8 cellular contexts compared by ENCODE assay signal in genomic region chr3:127831723-127832172, GRCh38. TPM values are rescaled to one million over a fixed set of nuclear protein-coding genes. Genes with fewer than 3 reads are reported as not detected.
DNase-seq lines count a peak whose midpoint lies in the region; ATAC-seq and TF ChIP-seq lines count a peak whose summit lies in the region.

No MANE protein-coding gene starts in this region.

- DNase-seq in CD1c-positive myeloid dendritic cell (ENCODE audit: extremely low spot score) (peak; percentile 69), H7 (peak; percentile 87), foreskin melanocyte (peak; percentile 22), smooth muscle cell (lab: John Stamatoyannopoulos, UW; ENCODE audit: unreplicated experiment) (no peak)
- peak; percentile 17 for DNase-seq in T-helper 2 cell treated with Interferon-gamma antibody and Interleukin-4, amounts not matched to agents 5 μg/mL and 100 μg/mL, for 36 hours (ENCODE audit: low spot score)

- H3K4me3 Mint-ChIP-seq in T-helper 2 cell treated with Interferon-gamma antibody and Interleukin-4, amounts not matched to agents 5 μg/mL and 100 μg/mL, for 36 hours = no peak overlapping the region

- H4K20me1 ChIP-seq in smooth muscle cell (ENCODE audit: low read depth) = no peaks in the 10 kb centered on the region

- no peak overlapping the region for H3K27ac ChIP-seq in smooth muscle cell (ENCODE audit: low read depth)

- peak; percentile 50 for TF ChIP-seq CTCF in smooth muscle cell (IDR thresholded peaks at IDR 0.05; ENCODE audit: borderline replicate concordance, insufficient read depth, poor library complexity, severe bottlenecking)

- no peaks in the 10 kb centered on the region for H3K79me2 ChIP-seq in smooth muscle cell (ENCODE audit: low read depth)

- H2AFZ ChIP-seq in smooth muscle cell (ENCODE audit: low read depth) = no peak overlapping the region

- no peaks in the 10 kb centered on the region for H3K9me3 ChIP-seq in smooth muscle cell (replicated peaks; ENCODE audit: low read depth)

- H3K27ac Mint-ChIP-seq in T-helper 2 cell treated with Interferon-gamma antibody and Interleukin-4, amounts not matched to agents 5 μg/mL and 100 μg/mL, for 36 hours = no peak overlapping the region

- H3K27me3 Mint-ChIP-seq in T-helper 2 cell treated with Interferon-gamma antibody and Interleukin-4, amounts not matched to agents 5 μg/mL and 100 μg/mL, for 36 hours (ENCODE audit: low read depth) = peaks cover 9% of the 10 kb centered on the region

- no peak overlapping the region for H3K4me2 ChIP-seq in smooth muscle cell

- H3K9me3 Mint-ChIP-seq in T-helper 2 cell treated with Interferon-gamma antibody and Interleukin-4, amounts not matched to agents 5 μg/mL and 100 μg/mL, for 36 hours = peaks cover 38% of the 10 kb centered on the region

- H3K4me1 Mint-ChIP-seq in T-helper 2 cell treated with Interferon-gamma antibody and Interleukin-4, amounts not matched to agents 5 μg/mL and 100 μg/mL, for 36 hours (ENCODE audit: low read depth) = peaks cover 3% of the 10 kb centered on the region

- WGBS in smooth muscle cell (ENCODE audit: low lambda C conversion rate) = 56% methylated on average over 4 of the region's 4 CpGs

- H3K27me3 ChIP-seq in H7 (ENCODE audit: control insufficient read depth, insufficient read depth, low read length) (no peaks in the 10 kb centered on the region), smooth muscle cell (ENCODE audit: low read depth) (no peaks in the 10 kb centered on the region)

- H3K4me1 ChIP-seq in smooth muscle cell (ENCODE audit: low read depth) = no peaks in the 10 kb centered on the region

- no peak overlapping the region for H3K4me3 ChIP-seq in H7 (ENCODE audit: insufficient read depth, low read depth, low read length)
- H3K4me3 ChIP-seq in smooth muscle cell = no peak overlapping the region

- H3K36me3 ChIP-seq in H7 (replicated peaks; ENCODE audit: control insufficient read depth, insufficient read depth, low read length) = no peaks in the 10 kb centered on the region
- no peaks in the 10 kb centered on the region for H3K36me3 ChIP-seq in smooth muscle cell (ENCODE audit: low read depth)

- peaks cover 7% of the 10 kb centered on the region for H3K36me3 Mint-ChIP-seq in T-helper 2 cell treated with Interferon-gamma antibody and Interleukin-4, amounts not matched to agents 5 μg/mL and 100 μg/mL, for 36 hours (ENCODE audit: low read depth)

- no peak overlapping the region for H3K9ac ChIP-seq in smooth muscle cell (ENCODE audit: low read depth)

- no peak for ATAC-seq in HG03469 (IDR thresholded peaks at IDR 0.05; ENCODE audit: unreplicated experiment)
- no peak for ATAC-seq in HG02610 (IDR thresholded peaks at IDR 0.05; ENCODE audit: unreplicated experiment)
- ATAC-seq in GM19452 (IDR thresholded peaks at IDR 0.05; ENCODE audit: unreplicated experiment) = no peak

- no peaks in the 10 kb centered on the region for H3F3A ChIP-seq in smooth muscle cell (ENCODE audit: low read depth)

RNA-seq across cellular contexts. Expression of gene MGLL, which starts 9.4 kb away (rescaled TPM):
- 0.07 and 0.31 TPM in 2 replicates for total RNA-seq in H7 (2014; rRNA removed; shearing (Covaris generic))
- 4.4 and 13.6 TPM in 2 replicates for total RNA-seq in smooth muscle cell
- polyA plus RNA-seq in smooth muscle cell = 22.5 and 37.3 TPM in 2 replicates
